Comparison of ENCODE assay signal across 2 cellular contexts in the genomic region with DNA sequence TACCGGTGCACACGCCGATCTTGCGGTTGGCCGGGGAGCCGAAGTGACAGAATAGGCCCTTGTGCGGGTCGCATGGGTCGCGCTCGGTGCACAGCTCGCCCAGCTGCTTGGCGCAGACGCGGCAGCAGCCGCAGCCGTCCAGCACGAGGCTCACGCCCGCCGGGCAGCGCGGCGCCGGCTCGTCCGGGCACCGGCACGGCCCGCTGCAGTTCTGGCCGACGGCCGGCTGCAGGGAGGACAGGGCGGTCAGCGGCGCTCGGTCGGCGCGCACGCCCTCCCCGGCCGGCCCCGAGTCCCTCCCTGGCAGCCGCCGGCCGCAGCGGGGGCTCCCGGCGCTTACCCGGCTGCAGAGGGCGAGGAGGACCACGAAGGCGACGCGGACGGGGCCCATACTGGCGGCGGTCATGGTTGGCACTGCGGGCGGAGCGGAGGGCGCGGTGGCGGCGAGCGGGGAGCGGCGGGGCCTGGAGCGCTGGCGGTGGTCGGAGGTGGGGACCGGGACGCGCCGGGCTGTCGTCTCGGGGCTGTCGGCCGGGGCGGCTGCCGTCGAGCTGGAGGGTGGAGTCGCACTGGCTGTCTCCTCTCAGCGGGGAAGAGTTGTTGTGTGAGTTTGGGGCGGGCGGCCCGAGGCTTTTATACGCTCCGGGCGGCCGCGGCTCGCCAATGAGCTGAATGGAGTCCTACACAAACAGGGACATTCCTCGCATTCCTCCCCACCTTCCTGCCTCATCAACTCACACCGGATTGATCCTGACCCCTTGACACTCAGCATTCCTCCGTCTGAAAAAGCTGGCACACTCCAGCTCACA.
TF ChIP-seq lines count a peak whose summit lies in the region.

A gene with protein sequence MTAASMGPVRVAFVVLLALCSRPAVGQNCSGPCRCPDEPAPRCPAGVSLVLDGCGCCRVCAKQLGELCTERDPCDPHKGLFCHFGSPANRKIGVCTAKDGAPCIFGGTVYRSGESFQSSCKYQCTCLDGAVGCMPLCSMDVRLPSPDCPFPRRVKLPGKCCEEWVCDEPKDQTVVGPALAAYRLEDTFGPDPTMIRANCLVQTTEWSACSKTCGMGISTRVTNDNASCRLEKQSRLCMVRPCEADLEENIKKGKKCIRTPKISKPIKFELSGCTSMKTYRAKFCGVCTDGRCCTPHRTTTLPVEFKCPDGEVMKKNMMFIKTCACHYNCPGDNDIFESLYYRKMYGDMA (minus strand): TSS at position 606 of the 809 bp plus-strand sequence. CDS start 200 bp downstream, at position 406.

TF ChIP-seq in H1, 55 proteins besides CTCF, POLR2A, EP300 and RAD21:
- no peak; the same call in 1 of the 2 replicates for TF ChIP-seq CREB1 (IDR thresholded peaks at IDR 0.05)
- no peak for TF ChIP-seq SIRT6 (IDR thresholded peaks at IDR 0.05; ENCODE audit: low read length)
- TF ChIP-seq NRF1 (IDR thresholded peaks at IDR 0.05; ENCODE audit: low read depth, low read length), result no peak
- TF ChIP-seq BACH1 (IDR thresholded peaks at IDR 0.05; ENCODE audit: low read length), result no peak
- TF ChIP-seq, protein P1, sequence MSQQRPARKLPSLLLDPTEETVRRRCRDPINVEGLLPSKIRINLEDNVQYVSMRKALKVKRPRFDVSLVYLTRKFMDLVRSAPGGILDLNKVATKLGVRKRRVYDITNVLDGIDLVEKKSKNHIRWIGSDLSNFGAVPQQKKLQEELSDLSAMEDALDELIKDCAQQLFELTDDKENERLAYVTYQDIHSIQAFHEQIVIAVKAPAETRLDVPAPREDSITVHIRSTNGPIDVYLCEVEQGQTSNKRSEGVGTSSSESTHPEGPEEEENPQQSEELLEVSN (IDR thresholded peaks at IDR 0.05), result peak; percentile 42; the same call in 1 of the 2 replicates
- TF ChIP-seq USF2 (IDR thresholded peaks at IDR 0.05; ENCODE audit: low read length), result peak; percentile 75
- TF ChIP-seq ASH2L (IDR thresholded peaks at IDR 0.05; ENCODE audit: low read length), result peak; percentile 64
- TF ChIP-seq JUND (IDR thresholded peaks at IDR 0.05; ENCODE audit: low read length), result no peak
- TF ChIP-seq CTBP2 (IDR thresholded peaks at IDR 0.05; ENCODE audit: borderline replicate concordance, insufficient read depth, insufficient read length, low read length), result peak; percentile 78
- TF ChIP-seq POU5F1 (IDR thresholded peaks at IDR 0.05; ENCODE audit: low read depth, low read length), result 0 out of 2 replicates have a peak, but pooled peaks have one; percentile 11
- TF ChIP-seq PHF8 (conservative IDR thresholded peaks at IDR 0.05; ENCODE audit: low read depth, low read length), result peak; percentile 79
- no peak for TF ChIP-seq GABPA (IDR thresholded peaks at IDR 0.05; ENCODE audit: borderline replicate concordance, insufficient read depth, low read length)
- TF ChIP-seq TCF12 (IDR thresholded peaks at IDR 0.05; ENCODE audit: low read depth, low read length), result 0 out of 2 replicates have a peak, but pooled peaks have one; percentile 33
- TF ChIP-seq SIN3A (conservative IDR thresholded peaks at IDR 0.05 in 1 of 2, IDR thresholded peaks at IDR 0.05 in 1 of 2; ENCODE audit: low read depth in 1 of 2, low read length in 2 of 2), result peak; percentile 45 to 60; a peak in 2 of 4 replicates
- TF ChIP-seq TEAD4 (IDR thresholded peaks at IDR 0.05; ENCODE audit: low read depth, low read length), result peak; percentile 100
- TF ChIP-seq BCL11A (IDR thresholded peaks at IDR 0.05; ENCODE audit: low read depth in 2 of 2, low read length in 2 of 2), result no peak
- TF ChIP-seq CHD2 (IDR thresholded peaks at IDR 0.05; ENCODE audit: low read length), result no peak; the same call in 1 of the 2 replicates
- TF ChIP-seq TAF1 (IDR thresholded peaks at IDR 0.05; ENCODE audit: low read depth, low read length), result peak; percentile 93
- peak; percentile 79; the same call in 1 of the 2 replicates for TF ChIP-seq RBBP5 (IDR thresholded peaks at IDR 0.05; ENCODE audit: borderline replicate concordance, low read depth, low read length)
- TF ChIP-seq, protein P2, sequence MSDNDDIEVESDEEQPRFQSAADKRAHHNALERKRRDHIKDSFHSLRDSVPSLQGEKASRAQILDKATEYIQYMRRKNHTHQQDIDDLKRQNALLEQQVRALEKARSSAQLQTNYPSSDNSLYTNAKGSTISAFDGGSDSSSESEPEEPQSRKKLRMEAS (IDR thresholded peaks at IDR 0.05), result 0 out of 2 replicates have a peak, but pooled peaks have one; percentile 48
- peak; percentile 96 for TF ChIP-seq POLR2AphosphoS5 (IDR thresholded peaks at IDR 0.05; ENCODE audit: low read depth, low read length)
- TF ChIP-seq TBP (IDR thresholded peaks at IDR 0.05; ENCODE audit: low read depth, low read length), result peak; percentile 97
- TF ChIP-seq NANOG (IDR thresholded peaks at IDR 0.05; ENCODE audit: insufficient read depth, low read depth, low read length, poor library complexity, severe bottlenecking), result peak; percentile 69
- no peak for TF ChIP-seq CEBPB (IDR thresholded peaks at IDR 0.05; ENCODE audit: low read depth, low read length)
- no peak for TF ChIP-seq SAP30 (IDR thresholded peaks at IDR 0.05; ENCODE audit: insufficient read depth, insufficient replicate concordance, low read length)
- no peak for TF ChIP-seq SP4 (IDR thresholded peaks at IDR 0.05; ENCODE audit: low read length)
- peak; percentile 87 for TF ChIP-seq ATF2 (IDR thresholded peaks at IDR 0.05; ENCODE audit: low read length)
- peak; percentile 88 for TF ChIP-seq SP1 (IDR thresholded peaks at IDR 0.05; ENCODE audit: low read depth, low read length)
- peak; percentile 94 for TF ChIP-seq GTF2F1 (IDR thresholded peaks at IDR 0.05; ENCODE audit: borderline replicate concordance, low read depth, low read length)
- peak; percentile 98 for TF ChIP-seq TAF7 (optimal IDR thresholded peaks at IDR 0.05; ENCODE audit: borderline replicate concordance, low read depth, low read length)

TF ChIP-seq in liver, 16 proteins besides CTCF, POLR2A, EP300 and RAD21:
- TF ChIP-seq, protein P3, sequence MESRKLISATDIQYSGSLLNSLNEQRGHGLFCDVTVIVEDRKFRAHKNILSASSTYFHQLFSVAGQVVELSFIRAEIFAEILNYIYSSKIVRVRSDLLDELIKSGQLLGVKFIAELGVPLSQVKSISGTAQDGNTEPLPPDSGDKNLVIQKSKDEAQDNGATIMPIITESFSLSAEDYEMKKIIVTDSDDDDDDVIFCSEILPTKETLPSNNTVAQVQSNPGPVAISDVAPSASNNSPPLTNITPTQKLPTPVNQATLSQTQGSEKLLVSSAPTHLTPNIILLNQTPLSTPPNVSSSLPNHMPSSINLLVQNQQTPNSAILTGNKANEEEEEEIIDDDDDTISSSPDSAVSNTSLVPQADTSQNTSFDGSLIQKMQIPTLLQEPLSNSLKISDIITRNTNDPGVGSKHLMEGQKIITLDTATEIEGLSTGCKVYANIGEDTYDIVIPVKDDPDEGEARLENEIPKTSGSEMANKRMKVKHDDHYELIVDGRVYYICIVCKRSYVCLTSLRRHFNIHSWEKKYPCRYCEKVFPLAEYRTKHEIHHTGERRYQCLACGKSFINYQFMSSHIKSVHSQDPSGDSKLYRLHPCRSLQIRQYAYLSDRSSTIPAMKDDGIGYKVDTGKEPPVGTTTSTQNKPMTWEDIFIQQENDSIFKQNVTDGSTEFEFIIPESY (IDR thresholded peaks at IDR 0.05), result no peak
- peak; percentile 55 to 58 for TF ChIP-seq RXRA (IDR thresholded peaks at IDR 0.05)
- TF ChIP-seq NR2F2 (IDR thresholded peaks at IDR 0.05), result peak; percentile 99
- TF ChIP-seq, protein P4, sequence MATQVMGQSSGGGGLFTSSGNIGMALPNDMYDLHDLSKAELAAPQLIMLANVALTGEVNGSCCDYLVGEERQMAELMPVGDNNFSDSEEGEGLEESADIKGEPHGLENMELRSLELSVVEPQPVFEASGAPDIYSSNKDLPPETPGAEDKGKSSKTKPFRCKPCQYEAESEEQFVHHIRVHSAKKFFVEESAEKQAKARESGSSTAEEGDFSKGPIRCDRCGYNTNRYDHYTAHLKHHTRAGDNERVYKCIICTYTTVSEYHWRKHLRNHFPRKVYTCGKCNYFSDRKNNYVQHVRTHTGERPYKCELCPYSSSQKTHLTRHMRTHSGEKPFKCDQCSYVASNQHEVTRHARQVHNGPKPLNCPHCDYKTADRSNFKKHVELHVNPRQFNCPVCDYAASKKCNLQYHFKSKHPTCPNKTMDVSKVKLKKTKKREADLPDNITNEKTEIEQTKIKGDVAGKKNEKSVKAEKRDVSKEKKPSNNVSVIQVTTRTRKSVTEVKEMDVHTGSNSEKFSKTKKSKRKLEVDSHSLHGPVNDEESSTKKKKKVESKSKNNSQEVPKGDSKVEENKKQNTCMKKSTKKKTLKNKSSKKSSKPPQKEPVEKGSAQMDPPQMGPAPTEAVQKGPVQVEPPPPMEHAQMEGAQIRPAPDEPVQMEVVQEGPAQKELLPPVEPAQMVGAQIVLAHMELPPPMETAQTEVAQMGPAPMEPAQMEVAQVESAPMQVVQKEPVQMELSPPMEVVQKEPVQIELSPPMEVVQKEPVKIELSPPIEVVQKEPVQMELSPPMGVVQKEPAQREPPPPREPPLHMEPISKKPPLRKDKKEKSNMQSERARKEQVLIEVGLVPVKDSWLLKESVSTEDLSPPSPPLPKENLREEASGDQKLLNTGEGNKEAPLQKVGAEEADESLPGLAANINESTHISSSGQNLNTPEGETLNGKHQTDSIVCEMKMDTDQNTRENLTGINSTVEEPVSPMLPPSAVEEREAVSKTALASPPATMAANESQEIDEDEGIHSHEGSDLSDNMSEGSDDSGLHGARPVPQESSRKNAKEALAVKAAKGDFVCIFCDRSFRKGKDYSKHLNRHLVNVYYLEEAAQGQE (IDR thresholded peaks at IDR 0.05), result peak; percentile 51
- no peak for TF ChIP-seq FOXA1 (IDR thresholded peaks at IDR 0.05)
- TF ChIP-seq EGR1 (IDR thresholded peaks at IDR 0.05; ENCODE audit: low read depth in 2 of 2), result no peak
- TF ChIP-seq SP1 (IDR thresholded peaks at IDR 0.05), result peak; percentile 71
- peak; percentile 25 to 44 for TF ChIP-seq HNF4A (conservative IDR thresholded peaks at IDR 0.05)
- TF ChIP-seq, protein P2 (IDR thresholded peaks at IDR 0.05), result no peak
- peak; percentile 92 for TF ChIP-seq TAF1 (conservative IDR thresholded peaks at IDR 0.05)
- TF ChIP-seq JUND (IDR thresholded peaks at IDR 0.05), result peak in 1 of 2 donors; percentile 57
- TF ChIP-seq YY1 (IDR thresholded peaks at IDR 0.05), result peak; percentile 65
